Comparison of ENCODE assay signal across 8 cellular contexts in the genomic region with DNA sequence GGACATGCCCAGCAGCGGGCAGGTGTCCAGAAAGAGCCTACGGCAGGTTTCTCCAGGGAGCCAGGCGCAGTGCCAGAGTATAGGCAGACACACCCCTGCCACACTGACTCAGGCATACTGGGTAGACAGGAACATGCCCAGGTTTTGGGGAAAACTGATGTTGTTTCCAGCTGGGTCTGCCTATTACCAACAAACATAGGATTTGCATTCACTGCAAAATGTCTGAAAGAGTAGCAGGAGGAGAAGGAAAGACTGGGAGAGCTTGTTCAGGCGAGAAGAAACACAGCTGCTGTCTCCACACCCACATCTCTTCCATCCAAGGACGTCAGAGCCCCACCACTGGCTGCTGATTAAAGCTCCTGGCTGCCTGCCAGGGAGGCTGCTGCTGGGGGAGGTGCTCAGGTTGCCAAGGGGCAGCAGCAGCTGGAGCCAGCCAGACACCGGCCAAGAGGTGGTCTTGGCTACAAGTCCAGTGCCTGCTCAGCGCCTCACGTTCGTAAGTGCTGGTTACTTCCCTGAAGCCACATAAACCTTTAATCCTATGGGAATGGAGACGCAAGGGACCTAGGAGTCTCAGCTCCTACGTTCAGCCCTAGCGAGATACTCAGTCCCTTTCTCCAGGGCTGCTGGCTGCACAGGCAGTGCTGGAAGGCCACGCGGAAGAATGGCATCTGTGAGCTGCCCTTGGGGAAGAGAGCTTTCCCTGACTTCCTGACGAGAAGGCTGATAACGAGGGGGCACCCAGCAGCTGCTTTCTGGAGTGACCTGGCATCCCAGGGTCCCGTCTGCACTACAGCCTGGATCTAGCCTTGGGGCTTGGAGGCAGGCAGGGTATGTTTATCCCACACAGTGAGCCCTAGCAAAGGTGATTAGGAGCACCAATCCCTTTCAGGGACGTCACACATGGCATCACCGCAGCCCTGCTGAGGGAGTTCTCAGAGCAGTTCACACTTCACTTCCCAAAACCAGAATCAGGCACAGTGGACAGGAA. TPM values are rescaled to one million over a fixed set of nuclear protein-coding genes. Genes with fewer than 3 reads are reported as not detected.
DNase-seq lines count a peak whose midpoint lies in the region; ATAC-seq and TF ChIP-seq lines count a peak whose summit lies in the region.

No MANE protein-coding gene starts in this region.

- H3K9me3 Mint-ChIP-seq in activated CD8-positive, alpha-beta T cell treated with anti-CD3 and anti-CD28 coated beads for 36 hours, result no peaks in the 10 kb centered on the region
- H3K9me3 Mint-ChIP-seq in activated CD8-positive, alpha-beta T cell treated with anti-CD3 and anti-CD28 coated beads, Interleukin-2, amount 10 ng/mL, durations not matched to agents 7 days and 5 days (ENCODE audit: insufficient read depth), result no peaks in the 10 kb centered on the region
- no peaks in the 10 kb centered on the region for H3K9me3 Mint-ChIP-seq in activated T-cell treated with anti-CD3 and anti-CD28 coated beads, Interleukin-2, amount 50 U/mL, for 4 hours

- no peaks in the 10 kb centered on the region for H3K36me3 ChIP-seq in ovary

- H3K27ac ChIP-seq in ovary, result peak overlapping the region; percentile 73 to 94

- intact Hi-C loops in activated CD8-positive, alpha-beta T cell treated with anti-CD3 and anti-CD28 coated beads for 36 hours (cut with micrococcal nuclease), result loop anchor here (5.0 kb wide), 2 partner anchors 90 to 130 kb away; no protein-coding TSS in a partner anchor
- intact Hi-C loops in ovary (cut with DNase I), result loop anchor here (2.0 to 5.0 kb wide), 4 partner anchors 55 to 90 kb away; partner anchors contain the start of gene PLEKHG3 (in 1 of the 4)

- H3K4me3 ChIP-seq in fibroblast of villous mesenchyme (ENCODE audit: low read depth, low read length) (peak overlapping the region; percentile 12), ovary (no peak overlapping the region)

- no peaks in the 10 kb centered on the region for H3K27me3 ChIP-seq in ovary

- peaks cover 7% of the 10 kb centered on the region for H3K27me3 Mint-ChIP-seq in activated CD8-positive, alpha-beta T cell treated with anti-CD3 and anti-CD28 coated beads for 36 hours
- peaks cover 26% of the 10 kb centered on the region for H3K27me3 Mint-ChIP-seq in activated CD8-positive, alpha-beta T cell treated with anti-CD3 and anti-CD28 coated beads, Interleukin-2, amount 10 ng/mL, durations not matched to agents 7 days and 5 days (ENCODE audit: low read depth)
- no peaks in the 10 kb centered on the region for H3K27me3 Mint-ChIP-seq in activated T-cell treated with anti-CD3 and anti-CD28 coated beads, Interleukin-2, amount 50 U/mL, for 4 hours (ENCODE audit: low read depth)

- H3K27ac Mint-ChIP-seq in activated CD8-positive, alpha-beta T cell treated with anti-CD3 and anti-CD28 coated beads for 36 hours, result no peak overlapping the region
- H3K27ac Mint-ChIP-seq in activated CD8-positive, alpha-beta T cell treated with anti-CD3 and anti-CD28 coated beads, Interleukin-2, amount 10 ng/mL, durations not matched to agents 7 days and 5 days, result no peak overlapping the region

- peak; percentile 51 for DNase-seq in activated CD8-positive, alpha-beta T cell treated with anti-CD3 and anti-CD28 coated beads for 36 hours
- DNase-seq in activated CD8-positive, alpha-beta T cell treated with anti-CD3 and anti-CD28 coated beads, Interleukin-2, amount 10 ng/mL, durations not matched to agents 7 days and 5 days, result no peak
- DNase-seq in NCI-H460 (ENCODE audit: extremely low read depth, low read depth) (peak; percentile 64), fibroblast of villous mesenchyme (ENCODE audit: low read depth) (peak; percentile 98), ovary (peak; percentile 93 to 98 (median 96))
- DNase-seq in activated T-cell treated with anti-CD3 and anti-CD28 coated beads, Interleukin-2, amount 50 U/mL, for 4 hours, result peak; percentile 35

- no peak for ATAC-seq in activated CD8-positive, alpha-beta T cell treated with anti-CD3 and anti-CD28 coated beads for 36 hours
- no peak for ATAC-seq in activated CD8-positive, alpha-beta T cell treated with anti-CD3 and anti-CD28 coated beads, Interleukin-2, amount 10 ng/mL, durations not matched to agents 7 days and 5 days
- no peak for ATAC-seq in activated T-cell treated with anti-CD3 and anti-CD28 coated beads, Interleukin-2, amount 50 U/mL, for 4 hours
- ATAC-seq in HG03460 (IDR thresholded peaks at IDR 0.05; ENCODE audit: unreplicated experiment), result no peak
- no peak for ATAC-seq in HG03521 (IDR thresholded peaks at IDR 0.05; ENCODE audit: unreplicated experiment)

- TF ChIP-seq CTCF in activated CD8-positive, alpha-beta T cell treated with anti-CD3 and anti-CD28 coated beads for 36 hours (IDR thresholded peaks at IDR 0.05), result no peak
- TF ChIP-seq CTCF in fibroblast of villous mesenchyme (IDR thresholded peaks at IDR 0.05; ENCODE audit: insufficient read depth, low read depth, low read length) (no peak), ovary (IDR thresholded peaks at IDR 0.05) (peak in 1 of 3 donors; percentile 2)

- H3K4me1 ChIP-seq in ovary (ENCODE audit: insufficient read depth), result peaks cover 35% of the 10 kb centered on the region

- CTCF ChIA-PET in activated CD8-positive, alpha-beta T cell treated with anti-CD3 and anti-CD28 coated beads for 36 hours (lab: Charles Lee), result interaction anchor here (0.6 to 2.6 kb wide), 13 partner anchors 9 to 129 kb away, joined by 3 to 27 read pairs (median 3); no protein-coding TSS in a partner anchor
- CTCF ChIA-PET in activated CD8-positive, alpha-beta T cell treated with anti-CD3 and anti-CD28 coated beads, Interleukin-2, amount 10 ng/mL, durations not matched to agents 7 days and 5 days (lab: Charles Lee), result interaction anchor here (1.1 to 5.1 kb wide), 10 partner anchors 13 to 130 kb away, joined by 3 to 64 read pairs (median 4); no protein-coding TSS in a partner anchor

- no peaks in the 10 kb centered on the region for H3K9me3 ChIP-seq in ovary

- 3 to 11% (median 6%) methylated on average over 19 of the region's 19 CpGs for WGBS in ovary, 3 donors

- peaks cover 7% of the 10 kb centered on the region for H3K4me1 Mint-ChIP-seq in activated CD8-positive, alpha-beta T cell treated with anti-CD3 and anti-CD28 coated beads for 36 hours (ENCODE audit: low read depth)
- peaks cover 25% of the 10 kb centered on the region for H3K4me1 Mint-ChIP-seq in activated CD8-positive, alpha-beta T cell treated with anti-CD3 and anti-CD28 coated beads, Interleukin-2, amount 10 ng/mL, durations not matched to agents 7 days and 5 days (ENCODE audit: low read depth)
- H3K4me1 Mint-ChIP-seq in activated T-cell treated with anti-CD3 and anti-CD28 coated beads, Interleukin-2, amount 50 U/mL, for 4 hours (ENCODE audit: low read depth), result peaks cover 75% of the 10 kb centered on the region

- TF ChIP-seq POLR2A in ovary (IDR thresholded peaks at IDR 0.05), result no peak

- POLR2A ChIA-PET in activated CD8-positive, alpha-beta T cell treated with anti-CD3 and anti-CD28 coated beads for 36 hours (lab: Charles Lee), result interaction anchor here (1.0 kb wide), 1 partner anchor 8 kb away, joined by 3 read pairs; no protein-coding TSS in a partner anchor
- POLR2A ChIA-PET in activated CD8-positive, alpha-beta T cell treated with anti-CD3 and anti-CD28 coated beads, Interleukin-2, amount 10 ng/mL, durations not matched to agents 7 days and 5 days (lab: Charles Lee), result no interaction called here

- no peaks in the 10 kb centered on the region for H3K36me3 Mint-ChIP-seq in activated CD8-positive, alpha-beta T cell treated with anti-CD3 and anti-CD28 coated beads for 36 hours (ENCODE audit: low read depth)
- H3K36me3 Mint-ChIP-seq in activated CD8-positive, alpha-beta T cell treated with anti-CD3 and anti-CD28 coated beads, Interleukin-2, amount 10 ng/mL, durations not matched to agents 7 days and 5 days (ENCODE audit: low read depth), result no peaks in the 10 kb centered on the region
- H3K36me3 Mint-ChIP-seq in activated T-cell treated with anti-CD3 and anti-CD28 coated beads, Interleukin-2, amount 50 U/mL, for 4 hours (ENCODE audit: insufficient read depth), result no peaks in the 10 kb centered on the region

- H3K4me3 Mint-ChIP-seq in activated CD8-positive, alpha-beta T cell treated with anti-CD3 and anti-CD28 coated beads for 36 hours, result no peak overlapping the region
- no peak overlapping the region for H3K4me3 Mint-ChIP-seq in activated CD8-positive, alpha-beta T cell treated with anti-CD3 and anti-CD28 coated beads, Interleukin-2, amount 10 ng/mL, durations not matched to agents 7 days and 5 days
- no peak overlapping the region for H3K4me3 Mint-ChIP-seq in activated T-cell treated with anti-CD3 and anti-CD28 coated beads, Interleukin-2, amount 50 U/mL, for 4 hours

- TF ChIP-seq EP300 in ovary (IDR thresholded peaks at IDR 0.05), result no peak

RNA-seq across cellular contexts. Expression of gene PLEKHG3, which starts 58.1 kb away (rescaled TPM):
- 1 to 10 TPM; 2.7 to 2.8 TPM for total RNA-seq in activated CD8-positive, alpha-beta T cell treated with anti-CD3 and anti-CD28 coated beads for 36 hours
- 1 to 10 TPM; 7.3 to 7.8 TPM for total RNA-seq in activated CD8-positive, alpha-beta T cell treated with anti-CD3 and anti-CD28 coated beads, Interleukin-2, amount 10 ng/mL, durations not matched to agents 7 days and 5 days
- 16.4 and 20.6 TPM in 2 replicates for total RNA-seq in NCI-H460 (2014; rRNA removed; shearing (Covaris generic))
- 44.0 and 63.7 TPM in 2 replicates for polyA plus RNA-seq in NCI-H460 (2014; cell fraction: nucleus; rRNA removed)
- 1 to 10 TPM; 1.1 to 6.7 (median 3.7) TPM for total RNA-seq in activated T-cell treated with anti-CD3 and anti-CD28 coated beads, Interleukin-2, amount 50 U/mL, for 4 hours
- total RNA-seq in fibroblast of villous mesenchyme (8.7 and 11.2 TPM in 2 replicates), ovary (10 to 100 TPM; 17.5 to 92.9 (median 78.4) TPM)
- 10 to 100 TPM; 26.3 to 34.2 TPM for polyA plus RNA-seq in ovary
